In the genomic region with DNA sequence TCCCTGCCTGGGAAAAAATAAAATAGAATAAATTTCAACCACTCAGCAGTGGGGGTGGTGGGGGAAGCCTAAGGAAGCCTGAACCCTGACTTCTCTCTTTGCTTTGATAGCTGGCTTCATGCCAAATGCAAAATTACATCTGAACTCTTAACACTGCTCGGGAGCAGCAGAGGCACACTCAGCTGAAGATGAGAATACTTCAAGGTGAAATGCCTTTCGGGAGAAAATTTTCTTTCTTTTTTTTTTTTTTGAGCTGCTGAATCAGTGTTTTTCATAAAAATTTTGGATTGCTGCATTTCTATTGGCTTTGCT, we compare ENCODE assay signal across 22 cellular contexts.
"Had no signal": no experiment of that assay in that cellular context is flagged by ENCODE, and none has a peak within 500 bp of the region (broad histone marks: within the 10 kb centered on the region; RNA-seq: fewer than 3 reads in every experiment).

No MANE protein-coding gene starts in this region.

- H3K27me3 ChIP-seq: esophagus squamous epithelium, testis, upper lobe of right lung had no signal

- ATAC-seq: natural killer cell treated with Interleukin-12 subunit alpha and Interleukin-12 subunit beta and Interleukin-15 and Interleukin-18, amount 100 ng/mL, for 72 hours; upper lobe of right lung had no signal

- H3K4me3 Mint-ChIP-seq: activated CD4-positive, alpha-beta memory T cell treated with anti-CD3 and anti-CD28 coated beads, Interleukin-2, amount 10 ng/mL, durations not matched to agents 7 days and 5 days; activated T-cell treated with anti-CD3 and anti-CD28 coated beads, Interleukin-2, amount 50 U/mL, for 24 hours; natural killer cell treated with Interleukin-12 subunit alpha and Interleukin-12 subunit beta and Interleukin-15 and Interleukin-18, amount 100 ng/mL, for 72 hours had no signal

- H3K9me3 ChIP-seq: esophagus squamous epithelium, prostate gland, testis, upper lobe of right lung had no signal

- H3K4me1 ChIP-seq: esophagus squamous epithelium, prostate gland, testis, upper lobe of right lung had no signal

- H3K4me3 ChIP-seq: coronary artery, esophagus squamous epithelium, prostate gland, testis, upper lobe of right lung had no signal

- H3K27ac Mint-ChIP-seq: activated CD4-positive, alpha-beta memory T cell treated with anti-CD3 and anti-CD28 coated beads, Interleukin-2, amount 10 ng/mL, durations not matched to agents 7 days and 5 days; activated T-cell treated with anti-CD3 and anti-CD28 coated beads, Interleukin-2, amount 50 U/mL, for 24 hours; natural killer cell treated with Interleukin-12 subunit alpha and Interleukin-12 subunit beta and Interleukin-15 and Interleukin-18, amount 100 ng/mL, for 72 hours had no signal

- FAIRE-seq: endothelial cell of umbilical vein, kidney, small intestine had no signal

- H3K36me3 ChIP-seq: esophagus squamous epithelium, prostate gland, upper lobe of right lung had no signal

- H3K27ac ChIP-seq: coronary artery, esophagus squamous epithelium, prostate gland, testis, upper lobe of right lung had no signal

- H3K36me3 Mint-ChIP-seq: natural killer cell treated with Interleukin-12 subunit alpha and Interleukin-12 subunit beta and Interleukin-15 and Interleukin-18, amount 100 ng/mL, for 72 hours had no signal

- H3K27me3 Mint-ChIP-seq: activated CD4-positive, alpha-beta memory T cell treated with anti-CD3 and anti-CD28 coated beads, Interleukin-2, amount 10 ng/mL, durations not matched to agents 7 days and 5 days; activated T-cell treated with anti-CD3 and anti-CD28 coated beads, Interleukin-2, amount 50 U/mL, for 24 hours; natural killer cell treated with Interleukin-12 subunit alpha and Interleukin-12 subunit beta and Interleukin-15 and Interleukin-18, amount 100 ng/mL, for 72 hours had no signal

- H3K4me1 Mint-ChIP-seq: activated CD4-positive, alpha-beta memory T cell treated with anti-CD3 and anti-CD28 coated beads, Interleukin-2, amount 10 ng/mL, durations not matched to agents 7 days and 5 days had no signal

- DNase-seq: activated CD4-positive, alpha-beta memory T cell treated with anti-CD3 and anti-CD28 coated beads, Interleukin-2, amount 10 ng/mL, durations not matched to agents 7 days and 5 days; activated CD4-positive, alpha-beta T cell treated with anti-CD3 and anti-CD28 coated beads for 4 hours; activated effector memory CD4-positive, alpha-beta T cell treated with Interleukin-2 at 50 U/mL for 16 hours; activated naive CD4-positive, alpha-beta T cell treated with anti-CD3 and anti-CD28 coated beads, Interleukin-2, amount 50 U/mL, for 16 hours; activated T-cell treated with anti-CD3 and anti-CD28 coated beads, Interleukin-2, amount 50 U/mL, for 24 hours; central memory CD4-positive, alpha-beta T cell; effector CD4-positive, alpha-beta T cell; esophagus squamous epithelium; glutamatergic neuron; kidney; mesendoderm; small intestine; stimulated activated CD4-positive, alpha-beta T cell treated with anti-CD3 and anti-CD28 coated beads, Interleukin-4, amount 100 ng/mL, for 4 hours; stimulated activated CD8-positive, alpha-beta memory T cell treated with anti-CD3 and anti-CD28 coated beads, Interleukin-4, amount 100 ng/mL, for 48 hours; stimulated activated naive CD4-positive, alpha-beta T cell treated with Interleukin-2 at 50 U/mL for 16 hours; T-helper 2 cell; testis; upper lobe of right lung had no signal
